ENCODE assay signal across 13 cellular contexts in genomic region chr1:20698195-20698910, GRCh38. TPM values are rescaled to one million over a fixed set of nuclear protein-coding genes. Genes with fewer than 3 reads are reported as not detected.
DNase-seq lines count a peak whose midpoint lies in the region; ATAC-seq, FAIRE-seq and TF ChIP-seq lines count a peak whose summit lies in the region.
"Had no signal": no experiment of that assay in that cellular context is flagged by ENCODE, and none has a peak within 500 bp of the region (broad histone marks: within the 10 kb centered on the region; RNA-seq: fewer than 3 reads in every experiment).

No MANE protein-coding gene starts in this region.

- H3K27me3 Mint-ChIP-seq in astrocyte (ENCODE audit: low read depth, unreplicated experiment) (peaks cover 4% of the 10 kb centered on the region), immature natural killer cell (ENCODE audit: low read depth in 3 of 3) (peaks cover 5 to 7% (median 6%) of the 10 kb centered on the region in 3 donors)
- H3K27me3 Mint-ChIP-seq in activated CD8-positive, alpha-beta T cell treated with anti-CD3 and anti-CD28 coated beads, Interleukin-2, amount 10 ng/mL, durations not matched to agents 7 days and 5 days (ENCODE audit: low read depth), result peaks cover 3% of the 10 kb centered on the region

- H3K4me1 Mint-ChIP-seq in astrocyte (ENCODE audit: low read depth, unreplicated experiment) (peaks cover 14% of the 10 kb centered on the region), immature natural killer cell (peaks cover 5 to 6% of the 10 kb centered on the region in 2 donors)
- H3K4me1 Mint-ChIP-seq in activated CD8-positive, alpha-beta T cell treated with anti-CD3 and anti-CD28 coated beads, Interleukin-2, amount 10 ng/mL, durations not matched to agents 7 days and 5 days (ENCODE audit: low read depth), result peaks cover 12% of the 10 kb centered on the region

- H3K4me3 ChIP-seq in HFF-Myc (replicated peaks; ENCODE audit: low read depth, low read length) (no peak overlapping the region), astrocyte (ENCODE audit: insufficient read depth, low read depth, low read length) (no peak overlapping the region)
- H3K4me3 ChIP-seq: BLaER1 treated with 17β-estradiol and CSF1 and Interleukin-3, amounts not matched to agents 10 nM and 100 nM; thoracic aorta had no signal

- peak; percentile 62 for DNase-seq in A172 (ENCODE audit: low spot score)
- DNase-seq in HFF-Myc (ENCODE audit: extremely low read depth, low read depth), result peak; percentile 44
- DNase-seq in astrocyte (ENCODE audit: low read depth), result peak; percentile 86
- DNase-seq in immature natural killer cell, result no peak
- DNase-seq in C1 segment of cervical spinal cord (lab: John Stamatoyannopoulos, UW), result no peak
- no peak for DNase-seq in SIG-M5 (lab: John Stamatoyannopoulos, UW)
- DNase-seq in activated CD8-positive, alpha-beta T cell treated with anti-CD3 and anti-CD28 coated beads, Interleukin-2, amount 10 ng/mL, durations not matched to agents 7 days and 5 days, result no peak
- DNase-seq in Ammon's horn (ENCODE audit: low spot score), result no peak
- DNase-seq: activated effector memory CD4-positive, alpha-beta T cell treated with anti-CD3 and anti-CD28 coated beads, Interleukin-2, amount 50 U/mL, for 16 hours; Right ventricle myocardium superior had no signal

- no peaks in the 10 kb centered on the region for H3K9me3 ChIP-seq in astrocyte (ENCODE audit: insufficient read depth, low read depth, low read length)
- H3K9me3 ChIP-seq: BLaER1 treated with 17β-estradiol and CSF1 and Interleukin-3, amounts not matched to agents 10 nM and 100 nM; thoracic aorta had no signal

- peak overlapping the region; percentile 97 for H3K27ac Mint-ChIP-seq in astrocyte (ENCODE audit: unreplicated experiment)
- no peak overlapping the region for H3K27ac Mint-ChIP-seq in immature natural killer cell
- no peak overlapping the region for H3K27ac Mint-ChIP-seq in activated CD8-positive, alpha-beta T cell treated with anti-CD3 and anti-CD28 coated beads, Interleukin-2, amount 10 ng/mL, durations not matched to agents 7 days and 5 days

- TF ChIP-seq CTCF in HFF-Myc (IDR thresholded peaks at IDR 0.05; ENCODE audit: low read depth, low read length, missing control alignments) (no peak), astrocyte (IDR thresholded peaks at IDR 0.05; ENCODE audit: insufficient read depth, low read depth, low read length) (no peak)

- peaks cover 25% of the 10 kb centered on the region for H3K4me1 ChIP-seq in astrocyte (ENCODE audit: insufficient read depth, low read length)
- H3K4me1 ChIP-seq: parathyroid adenoma had no signal

- H3K9ac ChIP-seq in astrocyte (ENCODE audit: low read length), result peak overlapping the region; percentile 32
- H3K9ac ChIP-seq: BLaER1 treated with 17β-estradiol and CSF1 and Interleukin-3, amounts not matched to agents 10 nM and 100 nM; parathyroid adenoma had no signal

- ATAC-seq in activated CD8-positive, alpha-beta T cell treated with anti-CD3 and anti-CD28 coated beads, Interleukin-2, amount 10 ng/mL, durations not matched to agents 7 days and 5 days, result no peak

- no peak overlapping the region for H2AFZ ChIP-seq in astrocyte (ENCODE audit: low read depth, low read length)
- H2AFZ ChIP-seq: parathyroid adenoma had no signal

- H3K36me3 ChIP-seq in astrocyte (ENCODE audit: insufficient read depth, low read length), result no peaks in the 10 kb centered on the region
- H3K36me3 ChIP-seq: BLaER1 treated with 17β-estradiol and CSF1 and Interleukin-3, amounts not matched to agents 10 nM and 100 nM; thoracic aorta had no signal

- H3K4me2 ChIP-seq in astrocyte (ENCODE audit: low read length), result peak overlapping the region; percentile 61
- H3K4me2 ChIP-seq: BLaER1 treated with 17β-estradiol and CSF1 and Interleukin-3, amounts not matched to agents 10 nM and 100 nM had no signal

- peak; percentile 63 for FAIRE-seq in astrocyte (lab: Jason Lieb, UNC)

- H3K4me3 Mint-ChIP-seq in astrocyte (ENCODE audit: unreplicated experiment), result peak overlapping the region; percentile 68
- peak overlapping the region in 3 of 5 donors; percentile 24 to 49 (median 40) for H3K4me3 Mint-ChIP-seq in immature natural killer cell
- no peak overlapping the region for H3K4me3 Mint-ChIP-seq in activated CD8-positive, alpha-beta T cell treated with anti-CD3 and anti-CD28 coated beads, Interleukin-2, amount 10 ng/mL, durations not matched to agents 7 days and 5 days

- H3K9me3 Mint-ChIP-seq in astrocyte (ENCODE audit: unreplicated experiment) (no peaks in the 10 kb centered on the region), immature natural killer cell (no peaks in the 10 kb centered on the region)
- H3K9me3 Mint-ChIP-seq in activated CD8-positive, alpha-beta T cell treated with anti-CD3 and anti-CD28 coated beads, Interleukin-2, amount 10 ng/mL, durations not matched to agents 7 days and 5 days (ENCODE audit: insufficient read depth), result no peaks in the 10 kb centered on the region

- POLR2A ChIA-PET in activated CD8-positive, alpha-beta T cell treated with anti-CD3 and anti-CD28 coated beads, Interleukin-2, amount 10 ng/mL, durations not matched to agents 7 days and 5 days (lab: Charles Lee), result no interaction called here

- H3K27ac ChIP-seq in astrocyte (ENCODE audit: low read depth, low read length), result peak overlapping the region; percentile 61
- H3K27ac ChIP-seq: BLaER1 treated with 17β-estradiol and CSF1 and Interleukin-3, amounts not matched to agents 10 nM and 100 nM; parathyroid adenoma; thoracic aorta had no signal

- no peaks in the 10 kb centered on the region for H3K27me3 ChIP-seq in astrocyte (ENCODE audit: insufficient read depth, low read length)
- H3K27me3 ChIP-seq: BLaER1 treated with 17β-estradiol and CSF1 and Interleukin-3, amounts not matched to agents 10 nM and 100 nM had no signal

- H3K36me3 Mint-ChIP-seq in astrocyte (ENCODE audit: low read depth, unreplicated experiment) (no peaks in the 10 kb centered on the region), immature natural killer cell (no peaks in the 10 kb centered on the region)
- no peaks in the 10 kb centered on the region for H3K36me3 Mint-ChIP-seq in activated CD8-positive, alpha-beta T cell treated with anti-CD3 and anti-CD28 coated beads, Interleukin-2, amount 10 ng/mL, durations not matched to agents 7 days and 5 days (ENCODE audit: low read depth)

- CTCF ChIA-PET in activated CD8-positive, alpha-beta T cell treated with anti-CD3 and anti-CD28 coated beads, Interleukin-2, amount 10 ng/mL, durations not matched to agents 7 days and 5 days (lab: Charles Lee), result interaction anchor here (2.0 to 5.5 kb wide), 3 partner anchors 9 to 496 kb away, joined by 15 to 72 read pairs (median 26); no protein-coding TSS in a partner anchor

- H3K79me2 ChIP-seq in astrocyte (ENCODE audit: insufficient read depth, low read length), result no peaks in the 10 kb centered on the region
- H3K79me2 ChIP-seq: parathyroid adenoma had no signal

- no peaks in the 10 kb centered on the region for H4K20me1 ChIP-seq in astrocyte (ENCODE audit: insufficient read depth, low read length)
- H4K20me1 ChIP-seq: BLaER1 treated with 17β-estradiol and CSF1 and Interleukin-3, amounts not matched to agents 10 nM and 100 nM had no signal

RNA-seq across cellular contexts. Expression of gene KIF17, which starts 19.5 kb away (rescaled TPM):
- 2.1 and 3.6 TPM in 2 replicates for total RNA-seq in A172 (2014; rRNA removed; shearing (Covaris generic))
- total RNA-seq in astrocyte, result 2.2 and 2.3 TPM in 2 replicates
- polyA plus RNA-seq in immature natural killer cell, result under 1 TPM in 1 of 3 donors, not detected in 2; 0.21 TPM
- not detected for total RNA-seq in activated CD8-positive, alpha-beta T cell treated with anti-CD3 and anti-CD28 coated beads, Interleukin-2, amount 10 ng/mL, durations not matched to agents 7 days and 5 days

RNA-seq across cellular contexts. Expression of gene SH2D5, which starts 34.1 kb away (rescaled TPM):
- total RNA-seq in A172 (2014; rRNA removed; shearing (Covaris generic)), result 17.9 and 20.0 TPM in 2 replicates
- total RNA-seq in astrocyte, result 4.0 and 5.9 TPM in 2 replicates
- polyA plus RNA-seq in immature natural killer cell, result not detected
- total RNA-seq in activated CD8-positive, alpha-beta T cell treated with anti-CD3 and anti-CD28 coated beads, Interleukin-2, amount 10 ng/mL, durations not matched to agents 7 days and 5 days, result under 1 TPM in 1 of 2 experiments, not detected in 1; 0.05 TPM
- total RNA-seq: Right ventricle myocardium superior had no signal

RNA-seq across cellular contexts. Expression of gene DDOST, which starts 37.2 kb away (rescaled TPM):
- 211 and 238 TPM in 2 replicates for total RNA-seq in A172 (2014; rRNA removed; shearing (Covaris generic))
- 327 and 331 TPM in 2 replicates for total RNA-seq in astrocyte
- polyA plus RNA-seq in immature natural killer cell, result 100 to 1,000 TPM; 365 to 518 (median 376) TPM
- total RNA-seq in activated CD8-positive, alpha-beta T cell treated with anti-CD3 and anti-CD28 coated beads, Interleukin-2, amount 10 ng/mL, durations not matched to agents 7 days and 5 days, result 100 to 1,000 TPM; 163 to 166 TPM

Comparison
In these comparisons a context has a peak if more than half of its experiments do, and no peak if none do; other contexts are left out.
1. DNase-seq: peak in A172 (single experiment), HFF-Myc (single experiment) and astrocyte (single experiment); none in immature natural killer cell (0 of 3), C1 segment of cervical spinal cord (0 of 14), SIG-M5 (single experiment), activated CD8-positive, alpha-beta T cell treated with anti-CD3 and anti-CD28 coated beads, Interleukin-2, amount 10 ng/mL, durations not matched to agents 7 days and 5 days (single experiment) and Ammon's horn (single experiment).